ENCODE assay signal across 13 cellular contexts in the genomic region with DNA sequence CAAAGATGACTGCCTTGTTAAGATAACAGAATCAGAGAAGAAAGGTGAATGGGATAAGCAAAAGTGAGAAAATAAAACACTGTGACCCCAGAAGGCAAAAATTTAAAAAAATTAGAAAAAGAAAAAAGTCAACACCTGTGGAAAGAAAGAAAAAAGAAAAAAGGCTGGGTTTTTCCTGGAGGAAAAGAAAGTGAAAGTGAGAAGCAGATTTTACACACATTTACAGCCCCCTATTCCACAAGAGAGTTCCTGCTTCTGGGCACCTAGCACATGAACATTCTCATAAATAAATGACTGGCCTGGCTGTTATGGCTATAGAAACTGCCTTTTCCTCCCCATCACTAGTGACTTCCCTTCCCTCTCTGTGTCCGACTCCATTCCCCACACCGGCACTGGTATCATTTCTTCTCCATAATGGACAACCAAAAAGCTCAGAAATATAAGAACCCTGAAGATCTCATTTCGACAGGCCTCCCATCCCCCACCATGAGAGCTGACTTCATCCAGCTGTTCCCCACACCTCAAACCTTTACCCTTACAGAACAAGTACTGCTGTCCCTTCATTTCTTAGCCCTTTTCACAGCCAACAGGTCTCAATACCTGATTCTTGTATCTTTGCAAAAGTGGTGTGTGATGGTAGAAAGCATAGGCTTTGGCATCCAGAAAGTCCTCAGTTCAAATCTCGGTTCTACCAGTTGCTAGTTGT. TPM values are rescaled to one million over a fixed set of nuclear protein-coding genes. Genes with fewer than 3 reads are reported as not detected.
A peak's percentile ranks its signal among the peaks of the same experiment; 100 is the strongest.
DNase-seq lines count a peak whose midpoint lies in the region; ATAC-seq and TF ChIP-seq lines count a peak whose summit lies in the region.
"Had no signal": no experiment of that assay in that cellular context is flagged by ENCODE, and none has a peak within 500 bp of the region (broad histone marks: within the 10 kb centered on the region; RNA-seq: fewer than 3 reads in every experiment).

No MANE protein-coding gene starts in this region.

- no peaks in the 10 kb centered on the region for H3K9me3 ChIP-seq in RWPE2 (ENCODE audit: severe bottlenecking)
- no peaks in the 10 kb centered on the region for H3K9me3 ChIP-seq in ascending aorta
- H3K9me3 ChIP-seq: body of pancreas, right atrium auricular region had no signal

- no peaks in the 10 kb centered on the region for H3K27me3 ChIP-seq in RWPE2 (ENCODE audit: insufficient read depth, poor library complexity, severe bottlenecking)
- H3K27me3 ChIP-seq in ascending aorta: no peaks in the 10 kb centered on the region
- H3K27me3 ChIP-seq: body of pancreas, right atrium auricular region had no signal

- peaks cover 29% of the 10 kb centered on the region for H3K36me3 Mint-ChIP-seq in stimulated activated naive CD8-positive, alpha-beta T cell treated with anti-CD3 and anti-CD28 coated beads, Interleukin-15, Interleukin-2, amounts not matched to agents 100 ng/mL and 50 ng/mL, for 24 hours (ENCODE audit: low read depth)
- no peaks in the 10 kb centered on the region for H3K36me3 Mint-ChIP-seq in immature natural killer cell

- no peak for DNase-seq in stimulated activated naive CD8-positive, alpha-beta T cell treated with anti-CD3 and anti-CD28 coated beads, Interleukin-15, Interleukin-2, amounts not matched to agents 100 U/mL and 50 U/mL, for 24 hours
- DNase-seq in RWPE2 (ENCODE audit: low spot score) (no peak), immature natural killer cell (no peak), AG08396 (ENCODE audit: low spot score) (no peak), ascending aorta (ENCODE audit: low spot score in 2 of 2) (no peak)
- DNase-seq: activated CD8-positive, alpha-beta memory T cell treated with anti-CD3 and anti-CD28 coated beads for 24 hours; body of pancreas; hippocampal formation; NCI-H1930 had no signal

- TF ChIP-seq CTCF in RWPE2 (IDR thresholded peaks at IDR 0.05; ENCODE audit: poor library complexity, severe bottlenecking): no peak
- TF ChIP-seq CTCF in ascending aorta (IDR thresholded peaks at IDR 0.05): no peak

- peaks cover 10% of the 10 kb centered on the region; the same call in 1 of the 2 replicates for H3K36me3 ChIP-seq in RWPE2 (ENCODE audit: low read depth)
- H3K36me3 ChIP-seq in ascending aorta: peaks cover 3 to 11% of the 10 kb centered on the region in 2 donors
- H3K36me3 ChIP-seq: right atrium auricular region had no signal

- H3K4me3 ChIP-seq in RWPE2 (ENCODE audit: severe bottlenecking): no peak overlapping the region
- H3K4me3 ChIP-seq in ascending aorta: no peak overlapping the region
- H3K4me3 ChIP-seq: body of pancreas, right atrium auricular region had no signal

- peak overlapping the region; percentile 50 for H3K27ac Mint-ChIP-seq in stimulated activated naive CD8-positive, alpha-beta T cell treated with anti-CD3 and anti-CD28 coated beads, Interleukin-15, Interleukin-2, amounts not matched to agents 100 ng/mL and 50 ng/mL, for 24 hours
- H3K27ac Mint-ChIP-seq in immature natural killer cell: peak overlapping the region; percentile 43 to 73 (median 68)

- no peak for ATAC-seq in stimulated activated naive CD8-positive, alpha-beta T cell treated with anti-CD3 and anti-CD28 coated beads, Interleukin-15, Interleukin-2, amounts not matched to agents 100 U/mL and 50 U/mL, for 24 hours
- ATAC-seq in RWPE2 (ENCODE audit: low read depth) (no peak), esophagus mucosa (no peak), HG03280 (IDR thresholded peaks at IDR 0.05; ENCODE audit: unreplicated experiment) (no peak)
- ATAC-seq: body of pancreas had no signal

- peak overlapping the region; percentile 25 for H3K27ac ChIP-seq in RWPE2 (ENCODE audit: poor library complexity, severe bottlenecking)
- H3K27ac ChIP-seq in ascending aorta: no peak overlapping the region
- H3K27ac ChIP-seq: right atrium auricular region had no signal

- intact Hi-C loops in ascending aorta (cut with DNase I): no loop called here

- H3K9me3 Mint-ChIP-seq in stimulated activated naive CD8-positive, alpha-beta T cell treated with anti-CD3 and anti-CD28 coated beads, Interleukin-15, Interleukin-2, amounts not matched to agents 100 ng/mL and 50 ng/mL, for 24 hours: no peaks in the 10 kb centered on the region
- H3K9me3 Mint-ChIP-seq in immature natural killer cell: no peaks in the 10 kb centered on the region

- H3K4me1 ChIP-seq in RWPE2 (ENCODE audit: insufficient read depth, poor library complexity, severe bottlenecking) (peaks cover 15% of the 10 kb centered on the region), ascending aorta (peaks cover 0 to 4% of the 10 kb centered on the region in 2 donors)

- no peaks in the 10 kb centered on the region for H3K27me3 Mint-ChIP-seq in stimulated activated naive CD8-positive, alpha-beta T cell treated with anti-CD3 and anti-CD28 coated beads, Interleukin-15, Interleukin-2, amounts not matched to agents 100 ng/mL and 50 ng/mL, for 24 hours
- no peaks in the 10 kb centered on the region for H3K27me3 Mint-ChIP-seq in immature natural killer cell (ENCODE audit: low read depth in 3 of 3)

- peak overlapping the region; percentile 50 for H3K4me3 Mint-ChIP-seq in stimulated activated naive CD8-positive, alpha-beta T cell treated with anti-CD3 and anti-CD28 coated beads, Interleukin-15, Interleukin-2, amounts not matched to agents 100 ng/mL and 50 ng/mL, for 24 hours
- peak overlapping the region; percentile 6 to 67 (median 39) for H3K4me3 Mint-ChIP-seq in immature natural killer cell

- peaks cover 34% of the 10 kb centered on the region for H3K4me1 Mint-ChIP-seq in stimulated activated naive CD8-positive, alpha-beta T cell treated with anti-CD3 and anti-CD28 coated beads, Interleukin-15, Interleukin-2, amounts not matched to agents 100 ng/mL and 50 ng/mL, for 24 hours (ENCODE audit: low read depth)
- peaks cover 24 to 40% of the 10 kb centered on the region in 2 donors for H3K4me1 Mint-ChIP-seq in immature natural killer cell

RNA-seq across cellular contexts. Expression of a gene that starts 12.6 kb away (rescaled TPM):
- 10 to 100 TPM in 2 of 3 donors, 1 to 10 TPM in 1; 7.7 to 19.0 (median 14.5) TPM for polyA plus RNA-seq in immature natural killer cell
- 39.3 TPM for total RNA-seq in esophagus mucosa
- total RNA-seq in ascending aorta: 10.6 TPM

RNA-seq across cellular contexts. Expression of a gene that starts 38.8 kb away (rescaled TPM):
- polyA plus RNA-seq in immature natural killer cell: 10 to 100 TPM; 17.7 to 44.1 (median 41.3) TPM
- total RNA-seq in esophagus mucosa (14.7 TPM), ascending aorta (9.7 TPM)

RNA-seq across cellular contexts. Expression of a gene that starts 39.2 kb away (rescaled TPM):
- 10 to 100 TPM; 33.9 to 58.9 (median 39.3) TPM for polyA plus RNA-seq in immature natural killer cell
- 46.7 TPM for total RNA-seq in esophagus mucosa
- 284 TPM for total RNA-seq in ascending aorta

RNA-seq across cellular contexts. Expression of a gene that starts 53.1 kb away (rescaled TPM):
- 1 to 10 TPM; 1.5 to 2.2 (median 1.7) TPM for polyA plus RNA-seq in immature natural killer cell
- total RNA-seq in esophagus mucosa (3.1 TPM), ascending aorta (0.43 TPM)
